Comparison of ENCODE assay signal across 17 cellular contexts in the genomic region with DNA sequence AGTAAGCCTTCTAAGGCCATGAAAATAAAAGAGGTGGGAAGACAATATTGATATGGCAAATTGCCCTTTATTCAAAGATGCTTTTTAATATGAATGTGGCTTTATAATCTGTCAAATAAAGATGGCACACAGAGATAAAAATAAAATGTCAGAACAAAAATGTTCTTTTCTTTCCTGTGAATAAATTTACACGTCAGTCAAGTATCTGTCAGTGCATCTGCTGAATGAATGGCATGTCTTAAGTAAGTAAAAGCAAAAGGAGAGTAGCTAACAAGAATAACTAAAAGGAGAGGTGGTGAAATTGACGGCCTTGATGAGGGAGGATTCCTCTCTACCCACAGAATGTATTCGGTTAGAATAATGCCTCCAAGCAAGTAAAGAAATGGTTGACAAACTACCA.
DNase-seq lines count a peak whose midpoint lies in the region; ATAC-seq and TF ChIP-seq lines count a peak whose summit lies in the region.
"Had no signal": no experiment of that assay in that cellular context is flagged by ENCODE, and none has a peak within 500 bp of the region (broad histone marks: within the 10 kb centered on the region; RNA-seq: fewer than 3 reads in every experiment).

No MANE protein-coding gene starts in this region.

- no peak for TF ChIP-seq POLR2A in gastrocnemius medialis (IDR thresholded peaks at IDR 0.05)

- H3K9me3 Mint-ChIP-seq in GM23338, result no peaks in the 10 kb centered on the region
- no peaks in the 10 kb centered on the region for H3K9me3 Mint-ChIP-seq in stimulated activated naive B cell treated with anti-CD40 and anti-IgM and Interleukin-4, amounts not matched to agents 10 μg/mL and 1 μg/mL and 100 μg/mL, for 72 hours

- no peak overlapping the region for H2AFZ ChIP-seq in GM23338
- H2AFZ ChIP-seq in osteoblast (ENCODE audit: low read length), result no peak overlapping the region

- peak overlapping the region; percentile 28; the same call in 1 of the 2 replicates for H3K27ac Mint-ChIP-seq in GM23338
- H3K27ac Mint-ChIP-seq in stimulated activated naive B cell treated with anti-CD40 and anti-IgM and Interleukin-4, amounts not matched to agents 10 μg/mL and 1 μg/mL and 100 μg/mL, for 72 hours, result peak overlapping the region; percentile 1
- H3K27ac Mint-ChIP-seq: B cell; CD4-positive, alpha-beta T cell; CD8-positive, alpha-beta T cell had no signal

- H3K4me3 ChIP-seq in GM23338 (no peak overlapping the region), osteoblast (ENCODE audit: insufficient read depth, low read length) (no peak overlapping the region), gastrocnemius medialis (no peak overlapping the region)
- H3K4me3 ChIP-seq: A549; BLaER1 treated with 17β-estradiol and CSF1 and Interleukin-3, amounts not matched to agents 10 nM and 100 nM had no signal

- in situ Hi-C loops in gastrocnemius medialis (cut with MboI; ENCODE audit: low sequenced_read_pairs in 4 of 4), result no loop called here

- H3K9me3 ChIP-seq in osteoblast (ENCODE audit: low read depth, low read length), result peaks cover 2% of the 10 kb centered on the region
- H3K9me3 ChIP-seq in gastrocnemius medialis, result no peaks in the 10 kb centered on the region
- H3K9me3 ChIP-seq: A549; BLaER1 treated with 17β-estradiol and CSF1 and Interleukin-3, amounts not matched to agents 10 nM and 100 nM; Caco-2 had no signal

- H3K27ac ChIP-seq in GM23338 (ENCODE audit: low read depth) (no peak overlapping the region), osteoblast (ENCODE audit: low read depth, low read length) (no peak overlapping the region), gastrocnemius medialis (no peak overlapping the region)
- H3K27ac ChIP-seq: 22Rv1; A549; BLaER1 treated with 17β-estradiol and CSF1 and Interleukin-3, amounts not matched to agents 10 nM and 100 nM; C4-2B had no signal

- H3K36me3 ChIP-seq in GM23338 (ENCODE audit: insufficient read depth) (no peaks in the 10 kb centered on the region), osteoblast (ENCODE audit: insufficient read depth, low read length) (no peaks in the 10 kb centered on the region), gastrocnemius medialis (no peaks in the 10 kb centered on the region)
- H3K36me3 ChIP-seq: BLaER1 treated with 17β-estradiol and CSF1 and Interleukin-3, amounts not matched to agents 10 nM and 100 nM had no signal

- no peaks in the 10 kb centered on the region for H3K9me2 ChIP-seq in GM23338 (ENCODE audit: insufficient read depth)

- H3K4me2 ChIP-seq in GM23338 (no peak overlapping the region), osteoblast (ENCODE audit: insufficient read depth, low read length) (no peak overlapping the region)
- H3K4me2 ChIP-seq: A549; BLaER1 treated with 17β-estradiol and CSF1 and Interleukin-3, amounts not matched to agents 10 nM and 100 nM had no signal

- no peaks in the 10 kb centered on the region for H3K27me3 ChIP-seq in GM23338 (ENCODE audit: insufficient read depth)
- no peaks in the 10 kb centered on the region for H3K27me3 ChIP-seq in osteoblast (ENCODE audit: insufficient read depth, low read length)
- H3K27me3 ChIP-seq in gastrocnemius medialis, result no peaks in the 10 kb centered on the region
- H3K27me3 ChIP-seq: BLaER1 treated with 17β-estradiol and CSF1 and Interleukin-3, amounts not matched to agents 10 nM and 100 nM had no signal

- ATAC-seq in GM23338, result no peak
- ATAC-seq in stimulated activated naive B cell treated with anti-CD40 and anti-IgM and Interleukin-4, amounts not matched to agents 10 μg/mL and 1 μg/mL and 100 μg/mL, for 72 hours (replicated peaks), result no peak
- no peak for ATAC-seq in gastrocnemius medialis
- ATAC-seq: A549; CD8-positive, alpha-beta T cell had no signal

- intact Hi-C loops in gastrocnemius medialis (cut with DNase I; ENCODE audit: low total_unique reads), result no loop called here

- H3K4me1 Mint-ChIP-seq in GM23338, result peaks cover 3% of the 10 kb centered on the region; the same call in 1 of the 3 replicates
- H3K4me1 Mint-ChIP-seq in stimulated activated naive B cell treated with anti-CD40 and anti-IgM and Interleukin-4, amounts not matched to agents 10 μg/mL and 1 μg/mL and 100 μg/mL, for 72 hours, result no peaks in the 10 kb centered on the region
- H3K4me1 Mint-ChIP-seq: B cell had no signal

- H3K79me2 ChIP-seq in GM23338 (replicated peaks; ENCODE audit: insufficient read depth) (no peaks in the 10 kb centered on the region), osteoblast (ENCODE audit: insufficient read depth, low read length) (no peaks in the 10 kb centered on the region)

- no peak overlapping the region for H3K4me3 Mint-ChIP-seq in GM23338
- no peak overlapping the region for H3K4me3 Mint-ChIP-seq in stimulated activated naive B cell treated with anti-CD40 and anti-IgM and Interleukin-4, amounts not matched to agents 10 μg/mL and 1 μg/mL and 100 μg/mL, for 72 hours
- H3K4me3 Mint-ChIP-seq: B cell; CD4-positive, alpha-beta T cell; CD8-positive, alpha-beta T cell had no signal

- H3K36me3 Mint-ChIP-seq in GM23338 (ENCODE audit: low read depth), result no peaks in the 10 kb centered on the region
- H3K36me3 Mint-ChIP-seq in stimulated activated naive B cell treated with anti-CD40 and anti-IgM and Interleukin-4, amounts not matched to agents 10 μg/mL and 1 μg/mL and 100 μg/mL, for 72 hours, result no peaks in the 10 kb centered on the region
- H3K36me3 Mint-ChIP-seq: CD8-positive, alpha-beta T cell had no signal

- TF ChIP-seq CTCF in GM23338 (conservative IDR thresholded peaks at IDR 0.05; ENCODE audit: low read depth in 2 of 2) (no peak), osteoblast (IDR thresholded peaks at IDR 0.05; ENCODE audit: extremely low read depth, low read depth, low read length) (no peak), gastrocnemius medialis (IDR thresholded peaks at IDR 0.05 in 4 of 5, conservative IDR thresholded peaks at IDR 0.05 in 1 of 5) (no peak)

- no peaks in the 10 kb centered on the region for H3F3A ChIP-seq in GM23338 (replicated peaks; ENCODE audit: low read depth)

- no peak for DNase-seq in GM23338 (ENCODE audit: low spot score)
- peak; percentile 58 for DNase-seq in osteoblast (ENCODE audit: insufficient read length, low spot score, missing footprints)
- DNase-seq in stimulated activated naive B cell treated with anti-CD40 and anti-IgM and Interleukin-4, amounts not matched to agents 10 μg/mL and 1 μg/mL and 100 μg/mL, for 72 hours, result no peak
- no peak for DNase-seq in NCI-H2171 (lab: John Stamatoyannopoulos, UW)
- DNase-seq in gastrocnemius medialis, result no peak
- DNase-seq: AML-193; Caco-2; Calu3; CD4-positive, alpha-beta T cell; CD8-positive, alpha-beta T cell; DMS79 treated with DMSO at 0.1 percent for 48 hours; GF-D8 had no signal

- H3K4me1 ChIP-seq in GM23338 (ENCODE audit: insufficient read depth) (no peaks in the 10 kb centered on the region), osteoblast (ENCODE audit: insufficient read depth, low read length) (no peaks in the 10 kb centered on the region), gastrocnemius medialis (no peaks in the 10 kb centered on the region)
- H3K4me1 ChIP-seq: A549; BLaER1 treated with 17β-estradiol and CSF1 and Interleukin-3, amounts not matched to agents 10 nM and 100 nM; Caco-2 had no signal

- no peaks in the 10 kb centered on the region for H3K27me3 Mint-ChIP-seq in GM23338 (ENCODE audit: insufficient read depth, low read depth, poor library complexity)
- H3K27me3 Mint-ChIP-seq in stimulated activated naive B cell treated with anti-CD40 and anti-IgM and Interleukin-4, amounts not matched to agents 10 μg/mL and 1 μg/mL and 100 μg/mL, for 72 hours, result no peaks in the 10 kb centered on the region
- H3K27me3 Mint-ChIP-seq: B cell; CD4-positive, alpha-beta T cell had no signal

- H4K20me1 ChIP-seq in GM23338 (replicated peaks; ENCODE audit: insufficient read depth) (no peaks in the 10 kb centered on the region), osteoblast (ENCODE audit: insufficient read depth, low read length) (no peaks in the 10 kb centered on the region)
- H4K20me1 ChIP-seq: BLaER1 treated with 17β-estradiol and CSF1 and Interleukin-3, amounts not matched to agents 10 nM and 100 nM had no signal
